In the genomic region with DNA sequence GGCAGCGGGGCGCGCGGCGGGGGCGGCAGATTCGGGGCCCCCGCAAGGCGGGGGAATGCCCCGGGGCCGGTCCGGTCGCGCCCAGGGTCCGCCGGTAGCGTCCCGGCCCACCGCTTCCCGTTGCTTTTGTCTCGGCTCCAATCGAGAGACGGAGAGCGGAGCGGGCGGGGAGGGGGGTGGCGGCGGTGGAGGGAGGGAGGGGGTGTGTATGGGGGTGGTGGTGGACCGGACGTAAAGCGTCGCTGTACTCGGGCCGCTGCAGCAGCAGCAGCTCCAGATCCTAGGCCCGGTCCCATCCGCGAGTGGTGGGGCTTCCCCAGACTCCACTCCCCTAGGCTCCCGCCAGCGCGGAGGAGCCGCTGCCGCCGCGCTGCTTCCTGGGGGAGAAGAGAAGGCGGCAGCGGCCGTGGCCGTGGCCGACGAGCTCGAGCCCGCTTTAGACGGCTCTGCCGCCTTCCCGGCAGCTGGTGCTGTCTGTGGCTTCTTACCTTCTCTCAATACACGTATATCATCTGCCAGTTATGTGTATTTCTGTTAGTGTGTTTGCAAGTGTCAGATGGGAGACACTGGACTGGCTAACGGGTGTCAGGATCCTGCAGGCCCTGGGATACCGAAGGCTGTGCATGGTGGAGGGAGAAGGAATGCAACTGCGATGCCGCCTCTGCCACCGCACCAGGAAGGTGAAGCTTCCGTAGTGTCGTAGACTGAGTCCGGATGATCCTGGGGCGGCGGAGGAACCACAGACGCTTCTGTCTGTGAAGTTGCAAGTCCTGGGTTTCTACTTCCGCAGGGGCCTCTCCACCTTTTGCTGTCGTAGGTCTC, we compare ENCODE assay signal across 8 cellular contexts. TPM values are rescaled to one million over a fixed set of nuclear protein-coding genes. Genes with fewer than 3 reads are reported as not detected.
A peak's percentile ranks its signal among the peaks of the same experiment; 100 is the strongest.
DNase-seq lines count a peak whose midpoint lies in the region; ATAC-seq and TF ChIP-seq lines count a peak whose summit lies in the region.

No MANE protein-coding gene starts in this region.

- peak; percentile 46 for ATAC-seq in GM21619 (IDR thresholded peaks at IDR 0.05; ENCODE audit: unreplicated experiment)
- peak; percentile 69 for ATAC-seq in thoracic aorta (ENCODE audit: insufficient number of reproducible peaks, low FRiP score, low read depth)

- H3K9me3 Mint-ChIP-seq in IgD-negative memory B cell, result peaks cover 0 to 3% (median 0%) of the 10 kb centered on the region in 3 donors
- H3K9me3 Mint-ChIP-seq in activated naive CD4-positive, alpha-beta T cell treated with anti-CD3 and anti-CD28 coated beads for 36 hours, result no peaks in the 10 kb centered on the region

- H3K36me3 Mint-ChIP-seq in IgD-negative memory B cell, result peaks cover 11% of the 10 kb centered on the region
- H3K36me3 Mint-ChIP-seq in activated naive CD4-positive, alpha-beta T cell treated with anti-CD3 and anti-CD28 coated beads for 36 hours (ENCODE audit: low read depth), result peaks cover 32% of the 10 kb centered on the region

- H3K4me3 Mint-ChIP-seq in IgD-negative memory B cell, result peak overlapping the region; percentile 86 to 99 (median 98)
- peak overlapping the region; percentile 99 for H3K4me3 Mint-ChIP-seq in activated naive CD4-positive, alpha-beta T cell treated with anti-CD3 and anti-CD28 coated beads for 36 hours

- intact Hi-C loops in activated naive CD4-positive, alpha-beta T cell treated with anti-CD3 and anti-CD28 coated beads for 36 hours (cut with micrococcal nuclease), result loop anchor here (1.0 to 10.0 kb wide), 10 partner anchors 65 to 1512 kb away; a partner anchor contains a TSS

- H4K20me1 ChIP-seq in osteoblast (ENCODE audit: insufficient read depth, low read length), result peaks cover 24% of the 10 kb centered on the region

- no peaks in the 10 kb centered on the region for H3K27me3 ChIP-seq in SJCRH30
- no peaks in the 10 kb centered on the region for H3K27me3 ChIP-seq in osteoblast (ENCODE audit: insufficient read depth, low read length)
- H3K27me3 ChIP-seq in thoracic aorta (replicated peaks; ENCODE audit: insufficient read depth), result no peaks in the 10 kb centered on the region

- H3K27me3 Mint-ChIP-seq in IgD-negative memory B cell, result no peaks in the 10 kb centered on the region
- no peaks in the 10 kb centered on the region for H3K27me3 Mint-ChIP-seq in activated naive CD4-positive, alpha-beta T cell treated with anti-CD3 and anti-CD28 coated beads for 36 hours (ENCODE audit: low read depth)

- CTCF ChIA-PET in activated naive CD4-positive, alpha-beta T cell treated with anti-CD3 and anti-CD28 coated beads for 36 hours (lab: Charles Lee), result no interaction called here

- H3K4me2 ChIP-seq in osteoblast (ENCODE audit: insufficient read depth, low read length), result peak overlapping the region; percentile 100

- H3K4me3 ChIP-seq in SJCRH30 (peak overlapping the region; percentile 98), osteoblast (ENCODE audit: insufficient read depth, low read length) (peak overlapping the region; percentile 98), thoracic aorta (peak overlapping the region; percentile 93)

- no peak for TF ChIP-seq CTCF in osteoblast (IDR thresholded peaks at IDR 0.05; ENCODE audit: extremely low read depth, low read depth, low read length)
- no peak for TF ChIP-seq CTCF in thoracic aorta (IDR thresholded peaks at IDR 0.05)

- H3K9me3 ChIP-seq in SJCRH30 (replicated peaks), result no peaks in the 10 kb centered on the region
- H3K9me3 ChIP-seq in osteoblast (ENCODE audit: low read depth, low read length), result no peaks in the 10 kb centered on the region
- no peaks in the 10 kb centered on the region for H3K9me3 ChIP-seq in thoracic aorta

- peak overlapping the region; percentile 100 for H2AFZ ChIP-seq in osteoblast (ENCODE audit: low read length)

- peaks cover 51 to 58% (median 55%) of the 10 kb centered on the region in 3 donors for H3K4me1 Mint-ChIP-seq in IgD-negative memory B cell
- H3K4me1 Mint-ChIP-seq in activated naive CD4-positive, alpha-beta T cell treated with anti-CD3 and anti-CD28 coated beads for 36 hours (ENCODE audit: low read depth), result peaks cover 57% of the 10 kb centered on the region

- H3K27ac ChIP-seq in SJCRH30 (peak overlapping the region; percentile 99), osteoblast (ENCODE audit: low read depth, low read length) (peak overlapping the region; percentile 98), thoracic aorta (peak overlapping the region; percentile 88 to 96)

- H3K4me1 ChIP-seq in SJCRH30 (peaks cover 10% of the 10 kb centered on the region; the same call in 1 of the 2 replicates), osteoblast (ENCODE audit: insufficient read depth, low read length) (peaks cover 29% of the 10 kb centered on the region), thoracic aorta (ENCODE audit: control insufficient read depth in 1 of 2, low read depth in 2 of 2) (peaks cover 38 to 57% of the 10 kb centered on the region in 2 donors)

- H3K79me2 ChIP-seq in osteoblast (ENCODE audit: insufficient read depth, low read length), result peaks cover 72% of the 10 kb centered on the region

- DNase-seq in EH (ENCODE audit: low read depth) (peak; percentile 77), SJCRH30 (peak; percentile 66 to 72), globus pallidus (ENCODE audit: low spot score) (peak; percentile 77), osteoblast (ENCODE audit: insufficient read length, low spot score, missing footprints) (peak; percentile 89), thoracic aorta (ENCODE audit: low spot score) (no peak)
- peak; percentile 80 for DNase-seq in activated naive CD4-positive, alpha-beta T cell treated with anti-CD3 and anti-CD28 coated beads for 36 hours

- H3K36me3 ChIP-seq in SJCRH30 (peaks cover 12% of the 10 kb centered on the region), osteoblast (ENCODE audit: insufficient read depth, low read length) (peaks cover 19% of the 10 kb centered on the region), thoracic aorta (no peaks in the 10 kb centered on the region)

- peak overlapping the region; percentile 87 to 99 (median 98) for H3K27ac Mint-ChIP-seq in IgD-negative memory B cell
- peak overlapping the region; percentile 100 for H3K27ac Mint-ChIP-seq in activated naive CD4-positive, alpha-beta T cell treated with anti-CD3 and anti-CD28 coated beads for 36 hours

RNA-seq across cellular contexts. Expression of a gene that starts 0.5 kb away (rescaled TPM):
- 106 TPM for polyA plus RNA-seq in IgD-negative memory B cell
- 74.7 and 108 TPM in 2 replicates for total RNA-seq in SJCRH30 (2014; rRNA removed; shearing (Covaris generic))
- 10 to 100 TPM; 66.0 to 66.2 TPM for total RNA-seq in activated naive CD4-positive, alpha-beta T cell treated with anti-CD3 and anti-CD28 coated beads for 36 hours
- 144 and 153 TPM in 2 replicates for total RNA-seq in osteoblast
- 100 to 1,000 TPM in 1 of 2 donors, 10 to 100 TPM in 1; 94.8 to 111 TPM for total RNA-seq in thoracic aorta
